12 cellular contexts compared by ENCODE assay signal in the genomic region with DNA sequence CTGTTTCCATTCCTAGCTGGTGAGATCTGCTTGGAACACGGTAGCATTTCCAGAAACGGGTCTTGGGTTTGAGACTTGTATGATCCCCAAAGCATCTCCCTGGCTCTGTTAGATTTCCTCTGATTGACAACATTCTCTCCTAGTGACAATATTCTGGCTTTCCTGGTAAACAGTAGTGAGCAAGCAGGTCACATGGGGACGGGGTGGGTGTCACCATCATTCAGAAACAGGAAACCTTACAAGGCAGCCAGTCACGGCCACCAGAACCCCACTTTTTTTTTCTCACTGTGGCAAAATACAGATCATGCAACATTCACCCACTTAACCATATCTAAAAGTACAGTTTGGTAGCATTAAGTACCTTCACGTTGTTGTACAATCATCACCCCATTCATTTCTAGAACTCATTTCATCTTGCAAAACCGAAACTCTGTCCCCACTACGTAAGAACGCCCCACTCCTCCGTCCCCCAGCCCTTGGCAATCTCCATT.
DNase-seq lines count a peak whose midpoint lies in the region; ATAC-seq and TF ChIP-seq lines count a peak whose summit lies in the region.
"Had no signal": no experiment of that assay in that cellular context is flagged by ENCODE, and none has a peak within 500 bp of the region (broad histone marks: within the 10 kb centered on the region; RNA-seq: fewer than 3 reads in every experiment).

No MANE protein-coding gene starts in this region.

- H3K4me2 ChIP-seq in PC-9: peak overlapping the region; percentile 27; the same call in 1 of the 2 replicates

- peak; percentile 37 to 64 (median 48) for DNase-seq in CD4-positive, alpha-beta memory T cell
- no peak for DNase-seq in PC-9
- peak in 1 of 2 donors; percentile 58 for DNase-seq in central memory CD8-positive, alpha-beta T cell (ENCODE audit: low spot score in 2 of 2)
- peak in 5 of 10 donors; percentile 19 to 45 (median 33) for DNase-seq in naive thymus-derived CD8-positive, alpha-beta T cell
- no peak for DNase-seq in WERI-Rb-1
- DNase-seq: GOT3, NCI-H1930 had no signal

- peak; percentile 93 for ATAC-seq in central memory CD8-positive, alpha-beta T cell (replicated peaks; ENCODE audit: extremely low read depth, poor library complexity, severe bottlenecking)
- peak; percentile 73 to 87 for ATAC-seq in naive thymus-derived CD8-positive, alpha-beta T cell
- ATAC-seq in GM19023 (IDR thresholded peaks at IDR 0.05; ENCODE audit: unreplicated experiment) (no peak), GM18868 (IDR thresholded peaks at IDR 0.05; ENCODE audit: unreplicated experiment) (no peak), HG02840 (IDR thresholded peaks at IDR 0.05; ENCODE audit: low FRiP score, unreplicated experiment) (no peak)

- H3K4me3 ChIP-seq in CD4-positive, alpha-beta memory T cell (ENCODE audit: low read length in 2 of 2): peak overlapping the region; percentile 21 to 26
- H3K4me3 ChIP-seq in PC-9 (no peak overlapping the region), WERI-Rb-1 (ENCODE audit: low read depth, low read length) (no peak overlapping the region)

- H3F3A ChIP-seq in PC-9 (ENCODE audit: insufficient read depth, low read depth): no peaks in the 10 kb centered on the region

- no TSS peak for BruUV-seq in PC-9 (replicated peaks; lab: Mats Ljungman, UMichigan)

- H3K27ac Mint-ChIP-seq in CD4-positive, alpha-beta memory T cell: peak overlapping the region; percentile 14 to 86 (median 68)
- peak overlapping the region; percentile 9 for H3K27ac Mint-ChIP-seq in central memory CD8-positive, alpha-beta T cell (ENCODE audit: low read depth)
- peak overlapping the region in 9 of 10 donors; percentile 1 to 79 (median 27) for H3K27ac Mint-ChIP-seq in naive thymus-derived CD8-positive, alpha-beta T cell
- H3K27ac Mint-ChIP-seq: activated T-helper 2 cell treated with anti-CD3 and anti-CD28 coated beads, Interferon-gamma antibody, Interleukin-2, Interleukin-4, amounts not matched to agents 10 μg/mL and 5 μg/mL and 100 μg/mL, durations not matched to agents 14 hours and 24 hours and 36 hours had no signal

- H3K4me1 ChIP-seq in CD4-positive, alpha-beta memory T cell (ENCODE audit: insufficient read depth, low read length): peaks cover 13% of the 10 kb centered on the region
- H3K4me1 ChIP-seq in PC-9 (replicated peaks; ENCODE audit: insufficient read depth): no peaks in the 10 kb centered on the region
- H3K4me1 ChIP-seq: parathyroid adenoma had no signal

- peaks cover 15 to 36% (median 24%) of the 10 kb centered on the region in 4 donors for H3K4me1 Mint-ChIP-seq in CD4-positive, alpha-beta memory T cell
- peaks cover 32% of the 10 kb centered on the region for H3K4me1 Mint-ChIP-seq in central memory CD8-positive, alpha-beta T cell
- peaks cover 9 to 34% (median 14%) of the 10 kb centered on the region in 4 donors for H3K4me1 Mint-ChIP-seq in naive thymus-derived CD8-positive, alpha-beta T cell

- H3K36me3 Mint-ChIP-seq in CD4-positive, alpha-beta memory T cell: no peaks in the 10 kb centered on the region
- H3K36me3 Mint-ChIP-seq in central memory CD8-positive, alpha-beta T cell (ENCODE audit: insufficient read depth): peaks cover 13% of the 10 kb centered on the region
- H3K36me3 Mint-ChIP-seq in naive thymus-derived CD8-positive, alpha-beta T cell: no peaks in the 10 kb centered on the region

- CTCF ChIA-PET in CD4-positive, alpha-beta memory T cell (lab: Charles Lee; ENCODE audit: partially characterized antibody): interaction anchor here (1.3 to 2.2 kb wide), 3 partner anchors 9 to 23 kb away, joined by 3 to 9 read pairs (median 6); no protein-coding TSS in a partner anchor
- CTCF ChIA-PET in PC-9 (lab: Charles Lee): no interaction called here

- no peaks in the 10 kb centered on the region for H3K27me3 ChIP-seq in CD4-positive, alpha-beta memory T cell (ENCODE audit: insufficient read depth, low read length)
- H3K27me3 ChIP-seq in PC-9 (ENCODE audit: insufficient read depth, low read depth): peaks cover 86% of the 10 kb centered on the region
- no peaks in the 10 kb centered on the region for H3K27me3 ChIP-seq in WERI-Rb-1 (ENCODE audit: insufficient read depth, low read depth, severe bottlenecking)

- intact Hi-C loops in CD4-positive, alpha-beta memory T cell (cut with micrococcal nuclease): no loop called here
- intact Hi-C loops in PC-9 (cut with micrococcal nuclease; ENCODE audit: unreplicated experiment): no loop called here

- H3K27me3 Mint-ChIP-seq in CD4-positive, alpha-beta memory T cell: peaks cover 0 to 5% of the 10 kb centered on the region in 2 donors
- H3K27me3 Mint-ChIP-seq in central memory CD8-positive, alpha-beta T cell: no peaks in the 10 kb centered on the region
- H3K27me3 Mint-ChIP-seq in naive thymus-derived CD8-positive, alpha-beta T cell: peaks cover 9 to 18% (median 13%) of the 10 kb centered on the region in 5 donors

- H3K79me2 ChIP-seq in PC-9 (ENCODE audit: low read depth): no peaks in the 10 kb centered on the region
- H3K79me2 ChIP-seq: parathyroid adenoma had no signal

- TF ChIP-seq CTCF in PC-9 (conservative IDR thresholded peaks at IDR 0.05) (no peak), WERI-Rb-1 (IDR thresholded peaks at IDR 0.05; ENCODE audit: low read depth, low read length) (no peak)

- no peak overlapping the region for H3K27ac ChIP-seq in CD4-positive, alpha-beta memory T cell (ENCODE audit: low read depth, low read length)
- H3K27ac ChIP-seq in PC-9 (no peak overlapping the region), WERI-Rb-1 (no peak overlapping the region)
- H3K27ac ChIP-seq: parathyroid adenoma had no signal

- H2AFZ ChIP-seq in PC-9: no peak overlapping the region
- H2AFZ ChIP-seq: parathyroid adenoma had no signal

- peaks cover 0 to 1% (median 0%) of the 10 kb centered on the region in 8 donors for H3K9me3 Mint-ChIP-seq in CD4-positive, alpha-beta memory T cell
- no peaks in the 10 kb centered on the region for H3K9me3 Mint-ChIP-seq in central memory CD8-positive, alpha-beta T cell
- H3K9me3 Mint-ChIP-seq in naive thymus-derived CD8-positive, alpha-beta T cell: no peaks in the 10 kb centered on the region
- H3K9me3 Mint-ChIP-seq: activated T-helper 2 cell treated with anti-CD3 and anti-CD28 coated beads, Interferon-gamma antibody, Interleukin-2, Interleukin-4, amounts not matched to agents 10 μg/mL and 5 μg/mL and 100 μg/mL, durations not matched to agents 14 hours and 24 hours and 36 hours had no signal

- POLR2A ChIA-PET in CD4-positive, alpha-beta memory T cell (lab: Charles Lee; ENCODE audit: partially characterized antibody): no interaction called here
- POLR2A ChIA-PET in PC-9 (lab: Charles Lee; ENCODE audit: unreplicated experiment): no interaction called here
- POLR2A ChIA-PET in naive thymus-derived CD8-positive, alpha-beta T cell (lab: Charles Lee): no interaction called here

- no peaks in the 10 kb centered on the region for H3K36me3 ChIP-seq in CD4-positive, alpha-beta memory T cell (ENCODE audit: insufficient read depth, low read length)
- no peaks in the 10 kb centered on the region for H3K36me3 ChIP-seq in PC-9 (ENCODE audit: low read depth)
- H3K36me3 ChIP-seq in WERI-Rb-1: no peaks in the 10 kb centered on the region

- peak overlapping the region; percentile 77 to 91 (median 88) for H3K4me3 Mint-ChIP-seq in CD4-positive, alpha-beta memory T cell
- peak overlapping the region; percentile 66 for H3K4me3 Mint-ChIP-seq in central memory CD8-positive, alpha-beta T cell
- H3K4me3 Mint-ChIP-seq in naive thymus-derived CD8-positive, alpha-beta T cell: peak overlapping the region; percentile 10 to 86 (median 65)

- H3K9me3 ChIP-seq in CD4-positive, alpha-beta memory T cell (ENCODE audit: control insufficient read depth in 1 of 2, low read length in 2 of 2): no peaks in the 10 kb centered on the region
- H3K9me3 ChIP-seq in PC-9 (ENCODE audit: insufficient read depth, low read depth): no peaks in the 10 kb centered on the region
- no peaks in the 10 kb centered on the region for H3K9me3 ChIP-seq in WERI-Rb-1 (ENCODE audit: severe bottlenecking)

- H3K9me2 ChIP-seq in PC-9 (ENCODE audit: insufficient read depth): no peaks in the 10 kb centered on the region

- no peaks in the 10 kb centered on the region for H4K20me1 ChIP-seq in PC-9 (ENCODE audit: insufficient read depth)

Comparison
In these comparisons a context has a peak if more than half of its experiments do, and no peak if none do; other contexts are left out.
1. DNase-seq: peak in CD4-positive, alpha-beta memory T cell (5 of 5); none in PC-9 (0 of 2) and WERI-Rb-1 (single experiment).
2. H3K4me3 ChIP-seq: peak in CD4-positive, alpha-beta memory T cell (2 of 2); none in PC-9 (single experiment) and WERI-Rb-1 (single experiment).
3. H3K27ac Mint-ChIP-seq: peak in every context shown above with its lines; median percentile 68 in CD4-positive, alpha-beta memory T cell; 27 in naive thymus-derived CD8-positive, alpha-beta T cell; 9 in central memory CD8-positive, alpha-beta T cell.
4. ATAC-seq: peak in central memory CD8-positive, alpha-beta T cell (single experiment) and naive thymus-derived CD8-positive, alpha-beta T cell (2 of 2); none in GM19023 (single experiment), GM18868 (single experiment) and HG02840 (single experiment).
5. Peak in every context shown above with its lines, with median percentiles within 50 percentile points of each other: H3K4me3 Mint-ChIP-seq.